ENCODE assay signal across 11 cellular contexts in the genomic region with DNA sequence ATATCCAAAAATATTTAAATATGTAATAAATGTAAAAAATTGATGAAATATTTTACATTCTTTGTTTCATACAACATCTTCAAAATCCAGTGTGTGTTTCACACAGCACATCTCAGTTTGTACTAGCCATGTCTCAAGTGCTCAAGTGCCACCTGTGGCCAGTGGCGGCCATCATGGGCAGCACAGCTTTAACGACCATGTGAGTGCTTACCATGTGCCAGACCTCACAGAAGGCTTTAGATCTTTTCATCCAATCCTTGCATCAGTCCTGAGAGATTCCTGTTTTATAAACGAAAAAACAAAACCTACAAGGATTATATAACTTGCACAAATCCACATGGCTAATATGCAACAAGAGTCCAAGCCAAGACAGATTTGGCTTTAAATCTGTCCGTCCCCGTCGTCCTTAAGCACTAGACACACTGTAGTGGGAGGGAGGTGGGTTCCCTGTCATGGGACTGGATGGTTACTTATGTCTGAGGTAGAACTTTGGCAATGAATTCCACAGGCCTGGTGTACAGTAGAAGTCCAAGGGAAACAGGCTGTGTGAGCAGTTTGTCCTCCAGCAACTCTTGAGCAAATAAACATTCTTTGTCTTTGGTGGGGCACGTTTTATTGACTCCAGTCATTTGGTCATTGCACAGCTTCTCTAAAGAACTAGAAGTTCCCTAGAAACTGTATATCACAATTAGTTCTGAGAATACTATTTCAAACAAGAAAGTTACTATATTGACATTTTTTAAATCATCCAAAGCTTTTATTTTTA. TPM values are rescaled to one million over a fixed set of nuclear protein-coding genes. Genes with fewer than 3 reads are reported as not detected.
DNase-seq lines count a peak whose midpoint lies in the region; ATAC-seq and FAIRE-seq lines count a peak whose summit lies in the region.
"Had no signal": no experiment of that assay in that cellular context is flagged by ENCODE, and none has a peak within 500 bp of the region (broad histone marks: within the 10 kb centered on the region; RNA-seq: fewer than 3 reads in every experiment).

No MANE protein-coding gene starts in this region.

- H3K23ac ChIP-seq in trophoblast cell (ENCODE audit: low read length), result no peak overlapping the region

- H2BK12ac ChIP-seq in trophoblast cell (ENCODE audit: low read length), result peak overlapping the region; percentile 81

- H2BK5ac ChIP-seq in trophoblast cell (ENCODE audit: low read depth, low read length, poor library complexity), result peak overlapping the region; percentile 42

- H3K18ac ChIP-seq in trophoblast cell (ENCODE audit: low read length), result no peak overlapping the region

- no peaks in the 10 kb centered on the region for H3K27me3 ChIP-seq in trophoblast cell (ENCODE audit: insufficient read depth, low read length)

- peaks cover 10 to 14% of the 10 kb centered on the region in 2 experiments for H3K4me1 ChIP-seq in trophoblast cell (ENCODE audit: control insufficient read depth in 1 of 2, insufficient read depth in 2 of 2, low read length in 2 of 2)
- H3K4me1 ChIP-seq: lower lobe of right lung had no signal

- peak overlapping the region; percentile 70 for H4K91ac ChIP-seq in trophoblast cell (ENCODE audit: low read depth, low read length)

- peak overlapping the region; percentile 64 for H2BK120ac ChIP-seq in trophoblast cell (ENCODE audit: insufficient read depth, low read length, poor library complexity)

- H3K14ac ChIP-seq in trophoblast cell (ENCODE audit: low read length), result peak overlapping the region; percentile 14

- H3K4ac ChIP-seq in trophoblast cell (ENCODE audit: low read depth, low read length), result no peak overlapping the region

- FAIRE-seq in TTC549 (lab: Jason Lieb, UNC), result peak; percentile 50

- WGBS in trophoblast cell (ENCODE audit: extremely low coverage, insufficient coverage, insufficient read length), result no CpG with 5 or more reads among the region's 7 CpGs

- H3K79me1 ChIP-seq in trophoblast cell (ENCODE audit: low read length), result peaks cover 8% of the 10 kb centered on the region

- in situ Hi-C loops in G401 (cut with HindIII; ENCODE audit: low sequenced_read_pairs), result no loop called here

- peak overlapping the region; percentile 41 for H4K8ac ChIP-seq in trophoblast cell (ENCODE audit: low read depth, low read length)

- H3K79me2 ChIP-seq in trophoblast cell (ENCODE audit: control insufficient read depth, insufficient read depth, low read length, poor library complexity), result peaks cover 2% of the 10 kb centered on the region

- H2AFZ ChIP-seq in trophoblast cell (ENCODE audit: insufficient read depth, low read length, poor library complexity), result no peak overlapping the region

- DNase-seq in G401 (ENCODE audit: low spot score), result peak; percentile 72
- DNase-seq in fibroblast of peridontal ligament (ENCODE audit: extremely low read depth), result peak; percentile 79
- no peak for DNase-seq in trophoblast cell
- DNase-seq in globus pallidus (ENCODE audit: low spot score), result no peak
- DNase-seq in iPS-NIHi7 (ENCODE audit: extremely low spot score), result no peak
- DNase-seq in activated effector memory CD4-positive, alpha-beta T cell treated with anti-CD3 and anti-CD28 coated beads, Interleukin-2, amount 50 U/mL, for 16 hours, result no peak
- DNase-seq: lower lobe of right lung, NCI-H2171, T-cell had no signal

- peak overlapping the region; percentile 87 for H2AK5ac ChIP-seq in trophoblast cell (ENCODE audit: low read length)

- no peaks in the 10 kb centered on the region for H3K9me3 ChIP-seq in trophoblast cell (ENCODE audit: insufficient read depth, low read depth, low read length)
- H3K9me3 ChIP-seq: lower lobe of right lung had no signal

- no peak overlapping the region for H3K4me3 ChIP-seq in trophoblast cell (ENCODE audit: low read depth, low read length)
- H3K4me3 ChIP-seq: lower lobe of right lung had no signal

- peak overlapping the region; percentile 20 for H3K27ac ChIP-seq in trophoblast cell (ENCODE audit: low read depth, low read length)

- no peak overlapping the region for H3K9ac ChIP-seq in trophoblast cell (ENCODE audit: low read length)

- H3K4me2 ChIP-seq in trophoblast cell (ENCODE audit: low read length), result no peak overlapping the region

- H3K36me3 ChIP-seq in trophoblast cell (ENCODE audit: control insufficient read depth in 1 of 2, insufficient read depth in 2 of 2, low read length in 2 of 2), result no peaks in the 10 kb centered on the region

- no peak overlapping the region for H4K12ac ChIP-seq in trophoblast cell (ENCODE audit: low read depth, low read length)

- no peak for ATAC-seq in GM21526 (IDR thresholded peaks at IDR 0.05; ENCODE audit: low FRiP score, unreplicated experiment)
- ATAC-seq: lower lobe of right lung, T-cell had no signal

RNA-seq across cellular contexts. Expression of gene F2R, which starts 25.0 kb away (rescaled TPM):
- total RNA-seq in G401 (2014; rRNA removed; shearing (Covaris generic)), result 160 and 221 TPM in 2 replicates
- 8.8 and 9.2 TPM in 2 replicates for polyA plus RNA-seq in trophoblast cell (2013)

Comparison
In these comparisons a context has a peak if more than half of its experiments do, and no peak if none do; other contexts are left out.
1. DNase-seq: peak in G401 (single experiment) and fibroblast of peridontal ligament (single experiment); none in trophoblast cell (0 of 2), globus pallidus (single experiment), iPS-NIHi7 (single experiment) and activated effector memory CD4-positive, alpha-beta T cell treated with anti-CD3 and anti-CD28 coated beads, Interleukin-2, amount 50 U/mL, for 16 hours (single experiment).